In genomic region chr22:39684702-39685281, GRCh38 we compare ENCODE assay signal across 15 cellular contexts.
"Had no signal": no experiment of that assay in that cellular context is flagged by ENCODE, and none has a peak within 500 bp of the region (broad histone marks: within the 10 kb centered on the region; RNA-seq: fewer than 3 reads in every experiment).

No MANE protein-coding gene starts in this region.

- H3K4me3 ChIP-seq: ascending aorta, pancreas, tibial artery had no signal

- DNase-seq: activated CD4-positive, alpha-beta T cell treated with anti-CD3 and anti-CD28 coated beads, Interleukin-2, amount 10 ng/mL, durations not matched to agents 24 days and 14 days; activated CD8-positive, alpha-beta memory T cell treated with anti-CD3 and anti-CD28 coated beads for 24 hours; activated gamma-delta T cell treated with Interleukin-2 at 50 U/mL for 16 hours; dermis blood vessel endothelial cell; effector memory CD8-positive, alpha-beta T cell; foreskin melanocyte; kidney glomerular epithelial cell; left ventricle myocardium superior; T-helper 17 cell; tibial artery had no signal

- H3K9me3 Mint-ChIP-seq: activated CD4-positive, alpha-beta T cell treated with anti-CD3 and anti-CD28 coated beads, Interleukin-2, amount 10 ng/mL, durations not matched to agents 24 days and 14 days; effector memory CD8-positive, alpha-beta T cell; neural crest cell had no signal

- H3K4me3 Mint-ChIP-seq: activated CD4-positive, alpha-beta T cell treated with anti-CD3 and anti-CD28 coated beads, Interleukin-2, amount 10 ng/mL, durations not matched to agents 24 days and 14 days; neural crest cell; T-helper 17 cell had no signal

- H3K36me3 ChIP-seq: ascending aorta, pancreas, tibial artery had no signal

- H3K27ac Mint-ChIP-seq: effector memory CD8-positive, alpha-beta T cell; T-helper 17 cell had no signal

- H3K4me1 Mint-ChIP-seq: neural crest cell had no signal

- H3K9me3 ChIP-seq: ascending aorta, pancreas, tibial artery had no signal

- H3K27me3 ChIP-seq: ascending aorta, pancreas had no signal

- ATAC-seq: effector memory CD8-positive, alpha-beta T cell; left ventricle myocardium superior; sciatic nerve; T-helper 17 cell had no signal

- H3K4me1 ChIP-seq: ascending aorta, pancreas had no signal

- H3K27ac ChIP-seq: ascending aorta, epithelial cell of prostate, pancreas, tibial artery had no signal
